In genomic region chr1:11805454-11806306, GRCh38 we compare ENCODE assay signal across 1 cellular context.
TF ChIP-seq lines count a peak whose summit lies in the region.

TSS of gene CLCN6 (plus strand) at chr1:11806191. CDS start at chr1:11806263, 72 bp downstream.
TSS of gene MTHFR (minus strand) at chr1:11805964. CDS start at chr1:11803116, 2,848 bp downstream.

TF ChIP-seq in GM23338, 12 proteins besides CTCF, POLR2A, EP300 and RAD21 (continued from another document):
- TF ChIP-seq ZNF462 (CRISPR knock-in tag; IDR thresholded peaks at IDR 0.05) (no peak), CREB1 (CRISPR knock-in tag; IDR thresholded peaks at IDR 0.05; ENCODE audit: low read depth) (peak; percentile 88), ZNF331 (CRISPR knock-in tag; IDR thresholded peaks at IDR 0.05; ENCODE audit: low read depth) (no peak), EZH2 (IDR thresholded peaks at IDR 0.05; ENCODE audit: low read depth, unreplicated experiment) (no peak), EZH2phosphoT487 (IDR thresholded peaks at IDR 0.05; ENCODE audit: unreplicated experiment) (no peak), ZNF114 (CRISPR knock-in tag; IDR thresholded peaks at IDR 0.05) (no peak), JUNB (IDR thresholded peaks at IDR 0.05; ENCODE audit: unreplicated experiment) (no peak)
